19 cellular contexts compared by ENCODE assay signal in the genomic region with DNA sequence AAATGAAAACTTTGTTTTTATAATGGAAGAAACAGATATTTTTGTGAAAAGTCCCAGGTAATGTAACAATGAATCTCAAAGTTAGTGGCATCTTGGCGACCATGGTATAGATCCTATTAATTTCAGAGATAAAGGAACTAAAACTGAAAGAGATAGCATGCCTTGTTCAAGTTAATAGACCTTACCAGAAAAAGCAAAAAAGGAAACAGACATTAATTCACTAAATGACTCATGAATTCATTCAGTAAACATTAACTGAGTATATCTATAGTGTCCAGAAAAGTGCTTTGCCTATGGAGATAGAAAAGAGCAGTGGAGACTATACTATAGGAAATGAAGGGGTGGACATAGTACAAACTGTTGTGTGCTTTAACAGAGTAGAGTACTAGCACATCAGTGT.
DNase-seq lines count a peak whose midpoint lies in the region; ATAC-seq and TF ChIP-seq lines count a peak whose summit lies in the region.
"Had no signal": no experiment of that assay in that cellular context is flagged by ENCODE, and none has a peak within 500 bp of the region (broad histone marks: within the 10 kb centered on the region; RNA-seq: fewer than 3 reads in every experiment).

No MANE protein-coding gene starts in this region.

- no peaks in the 10 kb centered on the region for H3K79me2 ChIP-seq in hepatocyte

- H3K4me1 ChIP-seq in hepatocyte (ENCODE audit: insufficient read depth) = no peaks in the 10 kb centered on the region
- H3K4me1 ChIP-seq: adrenal gland, upper lobe of left lung had no signal

- no peak overlapping the region for H3K27ac ChIP-seq in hepatocyte
- H3K27ac ChIP-seq: adrenal gland, RWPE1, upper lobe of left lung had no signal

- TF ChIP-seq CTCF in hepatocyte (IDR thresholded peaks at IDR 0.05; ENCODE audit: poor library complexity) = no peak

- no peak for DNase-seq in hepatocyte (ENCODE audit: low spot score)
- DNase-seq in NCI-H526 (lab: John Stamatoyannopoulos, UW) = no peak
- DNase-seq in NCI-H2107 (lab: John Stamatoyannopoulos, UW) = no peak
- DNase-seq in activated effector memory CD4-positive, alpha-beta T cell treated with Interleukin-2 at 50 U/mL for 16 hours = no peak
- DNase-seq: activated CD4-positive, alpha-beta T cell treated with anti-CD3 and anti-CD28 coated beads for 4 hours; activated T-cell treated with anti-CD3 and anti-CD28 coated beads, Interleukin-2, amount 50 U/mL, for 24 hours; adrenal gland; cerebellar nuclear complex; KG1; kidney; NCI-H1436; NCI-H524 treated with DMSO at 0.1 percent for 48 hours; stimulated activated CD4-positive, alpha-beta T cell treated with anti-CD3 and anti-CD28 coated beads, Interleukin-15, amount 100 ng/mL, for 24 hours; upper lobe of left lung had no signal

- no peaks in the 10 kb centered on the region for H3K9me2 ChIP-seq in hepatocyte (replicated peaks; ENCODE audit: insufficient read depth)

- H2AFZ ChIP-seq in hepatocyte = no peak overlapping the region

- H3K4me2 ChIP-seq in hepatocyte = no peak overlapping the region

- H4K20me1 ChIP-seq in hepatocyte (ENCODE audit: insufficient read depth, poor library complexity, severe bottlenecking) = no peaks in the 10 kb centered on the region

- peak; percentile 84 for ATAC-seq in GM18519 (IDR thresholded peaks at IDR 0.05; ENCODE audit: low FRiP score, unreplicated experiment)
- ATAC-seq in GM21526 (IDR thresholded peaks at IDR 0.05; ENCODE audit: low FRiP score, unreplicated experiment) = peak; percentile 86
- ATAC-seq in HG03025 (IDR thresholded peaks at IDR 0.05; ENCODE audit: low FRiP score, unreplicated experiment) = peak; percentile 88
- ATAC-seq in HG03558 (IDR thresholded peaks at IDR 0.05; ENCODE audit: extremely low read depth, unreplicated experiment) = peak; percentile 82

- no peak overlapping the region for H3K4me3 ChIP-seq in hepatocyte
- H3K4me3 ChIP-seq: adrenal gland, upper lobe of left lung had no signal

- H3K36me3 ChIP-seq in hepatocyte (replicated peaks; ENCODE audit: insufficient read depth, low read depth) = no peaks in the 10 kb centered on the region
- H3K36me3 ChIP-seq: adrenal gland, upper lobe of left lung had no signal

- H3K27me3 ChIP-seq in hepatocyte = no peaks in the 10 kb centered on the region
- H3K27me3 ChIP-seq: adrenal gland, upper lobe of left lung had no signal

- no peaks in the 10 kb centered on the region for H3K9me3 ChIP-seq in hepatocyte (ENCODE audit: low read depth)
- H3K9me3 ChIP-seq: adrenal gland, upper lobe of left lung had no signal

- WGBS in hepatocyte (ENCODE audit: low lambda C conversion rate, missing lambda C conversion rate) = 38% methylated on average over 1 of the region's 1 CpG
